Comparison of ENCODE assay signal across 12 cellular contexts in genomic region chr12:62724285-62724684, GRCh38.
DNase-seq lines count a peak whose midpoint lies in the region; ATAC-seq and TF ChIP-seq lines count a peak whose summit lies in the region.
"Had no signal": no experiment of that assay in that cellular context is flagged by ENCODE, and none has a peak within 500 bp of the region (broad histone marks: within the 10 kb centered on the region; RNA-seq: fewer than 3 reads in every experiment).

No MANE protein-coding gene starts in this region.

- peaks cover 3% of the 10 kb centered on the region for H3K79me1 ChIP-seq in mesendoderm (ENCODE audit: low read length)

- H3K27ac ChIP-seq in left ventricle myocardium inferior (replicated peaks) (peak overlapping the region; percentile 27), right atrium auricular region (no peak overlapping the region), mammary epithelial cell (ENCODE audit: insufficient read depth, low read depth, low read length) (peak overlapping the region; percentile 89), mesendoderm (ENCODE audit: low read depth, low read length) (peak overlapping the region; percentile 25)

- H2BK15ac ChIP-seq in mesendoderm (replicated peaks; ENCODE audit: low read depth), result no peak overlapping the region

- H3K23ac ChIP-seq in mesendoderm (ENCODE audit: low read length), result no peak overlapping the region

- no peaks in the 10 kb centered on the region for H4K20me1 ChIP-seq in mammary epithelial cell (ENCODE audit: insufficient read depth, low read length)

- dilution Hi-C loops in mammary epithelial cell (cut with HindIII; ENCODE audit: low sequenced_read_pairs), result no loop called here

- H2BK120ac ChIP-seq in mesendoderm (ENCODE audit: low read depth, low read length), result peak overlapping the region; percentile 16

- no peak for DNase-seq in left ventricle myocardium inferior
- DNase-seq in right atrium auricular region (ENCODE audit: low spot score), result no peak
- DNase-seq in mammary epithelial cell, result no peak
- DNase-seq in mesendoderm, result no peak
- DNase-seq in amniotic stem cell (lab: John Stamatoyannopoulos, UW), result no peak
- DNase-seq in islet precursor cell, result no peak
- DNase-seq: activated naive CD4-positive, alpha-beta T cell treated with anti-CD3 and anti-CD28 coated beads for 36 hours; COR-L47; NCI-H2107 had no signal

- H3K27me3 ChIP-seq in left ventricle myocardium inferior (ENCODE audit: low read depth), result no peaks in the 10 kb centered on the region
- no peaks in the 10 kb centered on the region for H3K27me3 ChIP-seq in right atrium auricular region
- H3K27me3 ChIP-seq in mammary epithelial cell (ENCODE audit: insufficient read depth, low read length), result no peaks in the 10 kb centered on the region
- H3K27me3 ChIP-seq in mesendoderm (ENCODE audit: insufficient read depth, low read length, poor library complexity), result no peaks in the 10 kb centered on the region

- H3K4ac ChIP-seq in mesendoderm (ENCODE audit: low read depth, low read length), result peak overlapping the region; percentile 88

- H4K8ac ChIP-seq in mesendoderm (ENCODE audit: low read depth, low read length), result no peak overlapping the region

- no TSS peak for BruUV-seq in mammary epithelial cell (replicated peaks; lab: Mats Ljungman, UMichigan)

- no peak for ATAC-seq in GM21360 (IDR thresholded peaks at IDR 0.05; ENCODE audit: unreplicated experiment)
- ATAC-seq in HG03135 (IDR thresholded peaks at IDR 0.05; ENCODE audit: unreplicated experiment), result no peak
- ATAC-seq: natural killer cell treated with Interleukin-12 subunit alpha and Interleukin-12 subunit beta and Interleukin-15 and Interleukin-18, amount 100 ng/mL, for 72 hours had no signal

- TF ChIP-seq CTCF in left ventricle myocardium inferior (IDR thresholded peaks at IDR 0.05; ENCODE audit: borderline replicate concordance), result no peak
- no peak for TF ChIP-seq CTCF in right atrium auricular region (IDR thresholded peaks at IDR 0.05)
- no peak for TF ChIP-seq CTCF in mammary epithelial cell (conservative IDR thresholded peaks at IDR 0.05 in 1 of 2, IDR thresholded peaks at IDR 0.05 in 1 of 2; ENCODE audit: extremely low read depth in 1 of 2, insufficient read depth in 1 of 2, low read depth in 1 of 2, low read length in 2 of 2)

- H3K4me2 ChIP-seq in mammary epithelial cell (ENCODE audit: insufficient read depth, low read depth, low read length), result peak overlapping the region; percentile 17
- H3K4me2 ChIP-seq in mesendoderm (ENCODE audit: low read length), result no peak overlapping the region

- CTCF ChIA-PET in mammary epithelial cell (lab: Charles Lee; ENCODE audit: low non-redundant PET), result interaction anchor here (0.6 to 1.0 kb wide), 2 partner anchors 121 to 600 kb away, joined by 5 to 7 read pairs; no protein-coding TSS in a partner anchor

- H3K4me1 ChIP-seq in left ventricle myocardium inferior (peaks cover 35% of the 10 kb centered on the region), right atrium auricular region (peaks cover 0 to 34% of the 10 kb centered on the region in 2 donors), mammary epithelial cell (ENCODE audit: insufficient read depth, low read length) (peaks cover 35% of the 10 kb centered on the region), mesendoderm (ENCODE audit: control insufficient read depth, low read depth, low read length) (peaks cover 17% of the 10 kb centered on the region)

- H3K9ac ChIP-seq in mammary epithelial cell (ENCODE audit: insufficient read depth, low read length) (peak overlapping the region; percentile 24), mesendoderm (ENCODE audit: low read length) (peak overlapping the region; percentile 23)

- H3K4me3 ChIP-seq in left ventricle myocardium inferior (no peak overlapping the region), right atrium auricular region (no peak overlapping the region), mammary epithelial cell (replicated peaks in 1 of 3; ENCODE audit: insufficient read depth in 1 of 3, low read depth in 2 of 3, low read length in 3 of 3) (no peak overlapping the region), mesendoderm (ENCODE audit: low read length) (no peak overlapping the region)

- H3K56ac ChIP-seq in mesendoderm (ENCODE audit: low read length), result peak overlapping the region; percentile 61

- peak overlapping the region; percentile 54 for H3K18ac ChIP-seq in mesendoderm (ENCODE audit: low read length)

- in situ Hi-C loops in mammary epithelial cell (cut with MboI; ENCODE audit: low sequenced_read_pairs in 2 of 2), result loop anchor here in 1 of 2 donors (10.0 kb wide), 1 partner anchor 119 kb away; no protein-coding TSS in a partner anchor

- H4K5ac ChIP-seq in mesendoderm (ENCODE audit: low read length), result no peak overlapping the region

- 60% methylated on average over 2 of the region's 3 CpGs for WGBS in mammary epithelial cell (ENCODE audit: low coverage, missing lambda C conversion rate)
- WGBS in mesendoderm (ENCODE audit: extremely low coverage, insufficient coverage, low lambda C conversion rate), result no CpG with 5 or more reads among the region's 3 CpGs

- H3K36me3 ChIP-seq in left ventricle myocardium inferior (no peaks in the 10 kb centered on the region), right atrium auricular region (no peaks in the 10 kb centered on the region), mammary epithelial cell (ENCODE audit: insufficient read depth, low read length) (no peaks in the 10 kb centered on the region), mesendoderm (ENCODE audit: control insufficient read depth, insufficient read depth, low read length) (no peaks in the 10 kb centered on the region)

- H3K9me3 ChIP-seq in left ventricle myocardium inferior (replicated peaks) (no peaks in the 10 kb centered on the region), right atrium auricular region (no peaks in the 10 kb centered on the region), mammary epithelial cell (replicated peaks; ENCODE audit: insufficient read depth, low read length) (no peaks in the 10 kb centered on the region)

- peak overlapping the region; percentile 68 for H2AFZ ChIP-seq in mammary epithelial cell (ENCODE audit: low read depth, low read length)

- peak overlapping the region; percentile 88 for H2BK5ac ChIP-seq in mesendoderm (ENCODE audit: low read length)

- intact Hi-C loops in left ventricle myocardium inferior (cut with micrococcal nuclease), result no loop called here
- intact Hi-C loops in mammary epithelial cell (cut with micrococcal nuclease), result loop anchor here (2.0 kb wide), 1 partner anchor 71 kb away; no protein-coding TSS in a partner anchor

- peak overlapping the region; percentile 36 for H2AK5ac ChIP-seq in mesendoderm (ENCODE audit: low read length)

- H3K79me2 ChIP-seq in mammary epithelial cell (ENCODE audit: insufficient read depth, low read length) (no peaks in the 10 kb centered on the region), mesendoderm (ENCODE audit: control insufficient read depth, insufficient read depth, low read length) (peaks cover 2% of the 10 kb centered on the region)

Comparison
In these comparisons a context has a peak if more than half of its experiments do, and no peak if none do; other contexts are left out.
1. H3K27ac ChIP-seq: peak in left ventricle myocardium inferior (single experiment), mammary epithelial cell (single experiment) and mesendoderm (single experiment); none in right atrium auricular region (0 of 2).